ENCODE assay signal across 8 cellular contexts in genomic region chr1:205284420-205285144, GRCh38. TPM values are rescaled to one million over a fixed set of nuclear protein-coding genes. Genes with fewer than 3 reads are reported as not detected.
DNase-seq lines count a peak whose midpoint lies in the region; ATAC-seq, FAIRE-seq and TF ChIP-seq lines count a peak whose summit lies in the region.

No MANE protein-coding gene starts in this region.

- peak overlapping the region; percentile 62 for H3K27ac ChIP-seq in keratinocyte (ENCODE audit: control insufficient read depth, insufficient read depth, low read length)

- H4K20me1 ChIP-seq in keratinocyte (ENCODE audit: control insufficient read depth, extremely low read depth, insufficient read depth, low read length) = no peaks in the 10 kb centered on the region

- peak; percentile 33 for DNase-seq in GM19238 (ENCODE audit: insufficient read length, low spot score)
- DNase-seq in NCI-H2227 treated with DMSO at 0.1 percent for 48 hours (lab: John Stamatoyannopoulos, UW) = peak; percentile 24
- DNase-seq in activated CD4-positive, alpha-beta T cell treated with anti-CD3 and anti-CD28 coated beads for 1 hour = peak; percentile 86
- DNase-seq in central memory CD4-positive, alpha-beta T cell = peak; percentile 92
- DNase-seq in keratinocyte (ENCODE audit: low read depth, low spot score) = peak; percentile 99
- peak; percentile 43 to 86 for DNase-seq in stimulated activated CD4-positive, alpha-beta T cell treated with anti-CD3 and anti-CD28 coated beads, Interleukin-15, amount 100 ng/mL, for 1 hour (ENCODE audit: low read depth in 1 of 2, low spot score in 1 of 2)
- DNase-seq in progenitor cell of endocrine pancreas (ENCODE audit: low spot score, unreplicated experiment) = no peak

- H3K36me3 Mint-ChIP-seq in progenitor cell of endocrine pancreas (ENCODE audit: insufficient read depth) = no peaks in the 10 kb centered on the region

- no peak overlapping the region for H3K27ac Mint-ChIP-seq in progenitor cell of endocrine pancreas

- H3K9me1 ChIP-seq in keratinocyte (ENCODE audit: control insufficient read depth, extremely low read depth, insufficient read depth, low read length) = no peaks in the 10 kb centered on the region

- peaks cover 68% of the 10 kb centered on the region for H3K4me1 ChIP-seq in keratinocyte (ENCODE audit: control insufficient read depth, extremely low read depth, insufficient read depth, low read length)

- H3K79me2 ChIP-seq in keratinocyte (ENCODE audit: control insufficient read depth, insufficient read depth, low read length) = no peaks in the 10 kb centered on the region

- H3K4me3 ChIP-seq in keratinocyte (ENCODE audit: control insufficient read depth in 2 of 3, extremely low read depth in 1 of 3, insufficient read depth in 2 of 3, low read depth in 1 of 3, low read length in 3 of 3) = peak overlapping the region in 1 of 3 experiments; percentile 8

- H3K9ac ChIP-seq in keratinocyte (ENCODE audit: control insufficient read depth, extremely low read depth, insufficient read depth, low read length) = peak overlapping the region; percentile 1

- H2AFZ ChIP-seq in keratinocyte (ENCODE audit: control insufficient read depth, low read length) = peak overlapping the region; percentile 24

- H3K27me3 Mint-ChIP-seq in progenitor cell of endocrine pancreas = peaks cover 10% of the 10 kb centered on the region

- H3K36me3 ChIP-seq in keratinocyte (ENCODE audit: control insufficient read depth in 2 of 2, extremely low read depth in 1 of 2, insufficient read depth in 2 of 2, low read length in 2 of 2) = no peaks in the 10 kb centered on the region

- dilution Hi-C loops in keratinocyte (cut with MboI; ENCODE audit: extremely low pct_ligation_motif_present, low sequenced_read_pairs) = no loop called here

- H3K9me3 Mint-ChIP-seq in progenitor cell of endocrine pancreas (ENCODE audit: low read depth) = no peaks in the 10 kb centered on the region

- no peaks in the 10 kb centered on the region for H3K9me3 ChIP-seq in keratinocyte (ENCODE audit: control insufficient read depth, low read depth, low read length)

- TF ChIP-seq CTCF in keratinocyte (optimal IDR thresholded peaks at IDR 0.05 in 1 of 3, IDR thresholded peaks at IDR 0.05 in 1 of 3, conservative IDR thresholded peaks at IDR 0.05 in 1 of 3; ENCODE audit: extremely low read depth in 1 of 3, insufficient read depth in 2 of 3, low read length in 3 of 3) (no peak), progenitor cell of endocrine pancreas (IDR thresholded peaks at IDR 0.05; ENCODE audit: unreplicated experiment) (no peak)

- H3K27me3 ChIP-seq in keratinocyte (ENCODE audit: control insufficient read depth, extremely low read depth, insufficient read depth, low read length) = no peaks in the 10 kb centered on the region

- peaks cover 2% of the 10 kb centered on the region for H3K4me1 Mint-ChIP-seq in progenitor cell of endocrine pancreas (ENCODE audit: low read depth)

- FAIRE-seq in keratinocyte (lab: Jason Lieb, UNC) = peak; percentile 79

- no peak overlapping the region for H3K4me3 Mint-ChIP-seq in progenitor cell of endocrine pancreas (ENCODE audit: low read depth)

- H3K4me2 ChIP-seq in keratinocyte (ENCODE audit: control insufficient read depth, extremely low read depth, insufficient read depth, low read depth, low read length) = peak overlapping the region; percentile 84

- no peak for ATAC-seq in GM18520 (IDR thresholded peaks at IDR 0.05; ENCODE audit: unreplicated experiment)

RNA-seq across cellular contexts. Expression of gene NUAK2, which starts 37.0 kb away (rescaled TPM):
- polyA plus RNA-seq in keratinocyte = 2.8 to 5.9 TPM (median 3.9 TPM) in 3 replicates
- polyA plus RNA-seq in keratinocyte (2011; ENCODE audit: low read depth) = 2.9 TPM
- 3.0 TPM in 2 replicates for polyA plus RNA-seq in keratinocyte (2011; cell fraction: cytosol; rRNA removed)
- 7.9 and 8.2 TPM in 2 replicates for polyA plus RNA-seq in keratinocyte (2011; cell fraction: nucleus; rRNA removed)
- 5.4 and 7.6 TPM in 2 replicates for polyA plus RNA-seq in keratinocyte (2012; ENCODE audit: low replicate concordance)
- 4.1 to 8.7 TPM (median 4.3 TPM) in 3 replicates for polyA minus RNA-seq in keratinocyte
- 5.8 TPM for polyA minus RNA-seq in keratinocyte (2011; cell fraction: cytosol; rRNA and poly(A)+ RNA removed)
- polyA minus RNA-seq in keratinocyte (2011; cell fraction: nucleus; rRNA and poly(A)+ RNA removed) = 9.7 and 12.9 TPM in 2 replicates
- 4.5 and 5.6 TPM in 2 replicates for total RNA-seq in progenitor cell of endocrine pancreas

RNA-seq across cellular contexts. Expression of gene TMCC2, which starts 56.8 kb away (rescaled TPM):
- 0.60 to 1.8 TPM (median 0.83 TPM) in 3 replicates for polyA plus RNA-seq in keratinocyte
- 0.27 TPM for polyA plus RNA-seq in keratinocyte (2011; ENCODE audit: low read depth)
- 0.69 and 1.4 TPM in 2 replicates for polyA plus RNA-seq in keratinocyte (2011; cell fraction: cytosol; rRNA removed)
- polyA plus RNA-seq in keratinocyte (2011; cell fraction: nucleus; rRNA removed) = 1.3 and 1.7 TPM in 2 replicates
- 0.17 and 0.79 TPM in 2 replicates for polyA plus RNA-seq in keratinocyte (2012; ENCODE audit: low replicate concordance)
- polyA minus RNA-seq in keratinocyte = 1.2 to 2.4 TPM (median 2.4 TPM) in 3 replicates
- 3.1 TPM for polyA minus RNA-seq in keratinocyte (2011; cell fraction: cytosol; rRNA and poly(A)+ RNA removed)
- polyA minus RNA-seq in keratinocyte (2011; cell fraction: nucleus; rRNA and poly(A)+ RNA removed) = 0.95 and 1.6 TPM in 2 replicates
- 4.6 and 5.0 TPM in 2 replicates for total RNA-seq in progenitor cell of endocrine pancreas
